ENCODE assay signal across 25 cellular contexts in the genomic region with DNA sequence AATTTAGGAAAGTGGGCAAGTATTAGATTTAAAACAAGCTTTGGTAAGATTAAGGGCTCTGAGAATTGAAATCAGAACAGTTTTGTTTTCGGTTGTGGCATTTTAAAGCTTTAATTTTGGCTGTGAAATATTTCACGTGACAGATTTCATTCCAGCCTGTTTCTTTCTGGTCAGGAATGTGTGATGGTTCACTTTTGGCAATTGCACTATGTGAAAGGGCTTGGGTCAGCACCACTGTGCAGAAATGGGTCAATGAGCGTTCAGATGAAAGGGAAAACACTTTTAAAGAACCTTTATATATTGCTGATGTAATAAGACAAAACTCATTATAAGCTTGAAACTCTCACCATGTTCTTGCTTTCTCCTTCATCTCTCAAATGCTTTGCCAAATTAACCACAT. TPM values are rescaled to one million over a fixed set of nuclear protein-coding genes. Genes with fewer than 3 reads are reported as not detected.
DNase-seq lines count a peak whose midpoint lies in the region; ATAC-seq, FAIRE-seq and TF ChIP-seq lines count a peak whose summit lies in the region.
"Had no signal": no experiment of that assay in that cellular context is flagged by ENCODE, and none has a peak within 500 bp of the region (broad histone marks: within the 10 kb centered on the region; RNA-seq: fewer than 3 reads in every experiment).

No MANE protein-coding gene starts in this region.

- H3K4me1 ChIP-seq in vagina (peaks cover 26% of the 10 kb centered on the region), OCI-LY7 (ENCODE audit: insufficient read depth, low read length, poor library complexity, severe bottlenecking) (no peaks in the 10 kb centered on the region)
- H3K4me1 ChIP-seq: BLaER1 had no signal

- no peaks in the 10 kb centered on the region for H3K36me3 ChIP-seq in vagina
- no peaks in the 10 kb centered on the region for H3K36me3 ChIP-seq in OCI-LY7 (ENCODE audit: insufficient read depth, low read length)

- H3K27ac ChIP-seq in vagina (peak overlapping the region; percentile 6), OCI-LY7 (ENCODE audit: low read depth, low read length, poor library complexity, severe bottlenecking) (no peak overlapping the region)
- H3K27ac ChIP-seq: BLaER1, RWPE1 had no signal

- POLR2A ChIA-PET in OCI-LY7 (lab: Charles Lee), result interaction anchor here (0.7 to 1.1 kb wide), 2 partner anchors 13 to 34 kb away, joined by 3 to 4 read pairs; no protein-coding TSS in a partner anchor

- H3K9me2 ChIP-seq in OCI-LY7 (ENCODE audit: insufficient read depth, low read length), result no peaks in the 10 kb centered on the region

- no peaks in the 10 kb centered on the region for H4K20me1 ChIP-seq in OCI-LY7 (ENCODE audit: insufficient read depth, low read length)
- H4K20me1 ChIP-seq: BLaER1 had no signal

- H3K9me3 Mint-ChIP-seq in nephron progenitor cell, result no peaks in the 10 kb centered on the region
- H3K9me3 Mint-ChIP-seq in activated naive CD8-positive, alpha-beta T cell treated with anti-CD3 and anti-CD28 coated beads for 36 hours, result no peaks in the 10 kb centered on the region
- H3K9me3 Mint-ChIP-seq: activated B cell treated with CpG ODN at 0.5 μM for 24 hours; activated CD4-positive, alpha-beta memory T cell treated with anti-CD3 and anti-CD28 coated beads, Interleukin-2, amount 10 ng/mL, durations not matched to agents 7 days and 5 days; endodermal cell; memory B cell; naive thymus-derived CD4-positive, alpha-beta T cell; stimulated activated naive CD8-positive, alpha-beta T cell treated with anti-CD3 and anti-CD28 coated beads, Interleukin-15, amount 100 ng/mL, for 72 hours had no signal

- H3K4me3 ChIP-seq in vagina (no peak overlapping the region), OCI-LY7 (ENCODE audit: low read depth, low read length, poor library complexity, severe bottlenecking) (no peak overlapping the region)
- H3K4me3 ChIP-seq: BLaER1 had no signal

- no peak overlapping the region for H3K4me3 Mint-ChIP-seq in nephron progenitor cell
- H3K4me3 Mint-ChIP-seq in activated naive CD8-positive, alpha-beta T cell treated with anti-CD3 and anti-CD28 coated beads for 36 hours, result no peak overlapping the region
- H3K4me3 Mint-ChIP-seq: activated B cell treated with CpG ODN at 0.5 μM for 24 hours; activated CD4-positive, alpha-beta memory T cell treated with anti-CD3 and anti-CD28 coated beads, Interleukin-2, amount 10 ng/mL, durations not matched to agents 7 days and 5 days; endodermal cell; memory B cell; naive thymus-derived CD4-positive, alpha-beta T cell; stimulated activated naive CD8-positive, alpha-beta T cell treated with anti-CD3 and anti-CD28 coated beads, Interleukin-15, amount 100 ng/mL, for 72 hours had no signal

- H3K9me3 ChIP-seq in vagina (no peaks in the 10 kb centered on the region), OCI-LY7 (ENCODE audit: low read length) (no peaks in the 10 kb centered on the region)
- H3K9me3 ChIP-seq: BLaER1 had no signal

- H3K4me1 Mint-ChIP-seq in nephron progenitor cell, result peaks cover 17% of the 10 kb centered on the region
- H3K4me1 Mint-ChIP-seq in activated naive CD8-positive, alpha-beta T cell treated with anti-CD3 and anti-CD28 coated beads for 36 hours, result peaks cover 15% of the 10 kb centered on the region
- H3K4me1 Mint-ChIP-seq: activated B cell treated with CpG ODN at 0.5 μM for 24 hours; activated CD4-positive, alpha-beta memory T cell treated with anti-CD3 and anti-CD28 coated beads, Interleukin-2, amount 10 ng/mL, durations not matched to agents 7 days and 5 days had no signal

- BruUV-seq in OCI-LY7 (replicated peaks; lab: Mats Ljungman, UMichigan), result no TSS peak

- peaks cover 18% of the 10 kb centered on the region for H3K36me3 Mint-ChIP-seq in nephron progenitor cell (ENCODE audit: low read depth)
- peaks cover 24% of the 10 kb centered on the region for H3K36me3 Mint-ChIP-seq in activated naive CD8-positive, alpha-beta T cell treated with anti-CD3 and anti-CD28 coated beads for 36 hours

- intact Hi-C loops in Right ventricle myocardium inferior (cut with DNase I), result no loop called here
- intact Hi-C loops in cardiac septum (cut with DNase I), result no loop called here
- intact Hi-C loops in Right ventricle myocardium superior (cut with DNase I), result no loop called here
- intact Hi-C loops in vagina (cut with DNase I), result no loop called here
- intact Hi-C loops in OCI-LY7 (cut with micrococcal nuclease; ENCODE audit: unreplicated experiment), result no loop called here

- peak overlapping the region; percentile 57 for H3K27ac Mint-ChIP-seq in nephron progenitor cell
- no peak overlapping the region for H3K27ac Mint-ChIP-seq in activated naive CD8-positive, alpha-beta T cell treated with anti-CD3 and anti-CD28 coated beads for 36 hours
- H3K27ac Mint-ChIP-seq: activated B cell treated with CpG ODN at 0.5 μM for 24 hours; activated CD4-positive, alpha-beta memory T cell treated with anti-CD3 and anti-CD28 coated beads, Interleukin-2, amount 10 ng/mL, durations not matched to agents 7 days and 5 days; endodermal cell; memory B cell had no signal

- TF ChIP-seq CTCF in nephron progenitor cell (IDR thresholded peaks at IDR 0.05) (no peak), vagina (IDR thresholded peaks at IDR 0.05) (no peak), OCI-LY7 (conservative IDR thresholded peaks at IDR 0.05; ENCODE audit: low read length) (no peak)

- CTCF ChIA-PET in OCI-LY7 (lab: Charles Lee; ENCODE audit: unreplicated experiment), result no interaction called here

- ATAC-seq in Right ventricle myocardium inferior, result peak; percentile 68
- peak; percentile 62 for ATAC-seq in Right ventricle myocardium superior (ENCODE audit: poor library complexity)
- ATAC-seq: naive thymus-derived CD4-positive, alpha-beta T cell; stimulated activated naive CD8-positive, alpha-beta T cell treated with anti-CD3 and anti-CD28 coated beads, Interleukin-15, amount 100 ng/mL, for 72 hours had no signal

- no peaks in the 10 kb centered on the region for H3K27me3 ChIP-seq in vagina
- H3K27me3 ChIP-seq: BLaER1 had no signal

- H2AFZ ChIP-seq in OCI-LY7 (ENCODE audit: low read length), result no peak overlapping the region

- H3K4me2 ChIP-seq in OCI-LY7 (ENCODE audit: low read length), result no peak overlapping the region
- H3K4me2 ChIP-seq: BLaER1 had no signal

- no peaks in the 10 kb centered on the region for H3K79me2 ChIP-seq in OCI-LY7 (ENCODE audit: insufficient read depth, low read depth, low read length)

- no peak for FAIRE-seq in GM12891 (lab: Jason Lieb, UNC)
- FAIRE-seq: islet of Langerhans had no signal

- no peak for TF ChIP-seq POLR2A in vagina (IDR thresholded peaks at IDR 0.05)
- TF ChIP-seq POLR2A in GM12891 (IDR thresholded peaks at IDR 0.05; ENCODE audit: low read depth, low read length), result no peak

- no peaks in the 10 kb centered on the region for H3K27me3 Mint-ChIP-seq in nephron progenitor cell (ENCODE audit: low read depth, poor library complexity)
- no peaks in the 10 kb centered on the region for H3K27me3 Mint-ChIP-seq in activated naive CD8-positive, alpha-beta T cell treated with anti-CD3 and anti-CD28 coated beads for 36 hours
- H3K27me3 Mint-ChIP-seq: activated B cell treated with CpG ODN at 0.5 μM for 24 hours; activated CD4-positive, alpha-beta memory T cell treated with anti-CD3 and anti-CD28 coated beads, Interleukin-2, amount 10 ng/mL, durations not matched to agents 7 days and 5 days; memory B cell; naive thymus-derived CD4-positive, alpha-beta T cell; stimulated activated naive CD8-positive, alpha-beta T cell treated with anti-CD3 and anti-CD28 coated beads, Interleukin-15, amount 100 ng/mL, for 72 hours had no signal

- DNase-seq in Right ventricle myocardium inferior (ENCODE audit: missing footprints), result no peak
- DNase-seq in cardiac septum (ENCODE audit: low spot score), result no peak
- no peak for DNase-seq in Right ventricle myocardium superior
- DNase-seq in nephron progenitor cell, result no peak
- no peak for DNase-seq in vagina (ENCODE audit: extremely low spot score in 2 of 2)
- no peak for DNase-seq in OCI-LY7 (ENCODE audit: low spot score)
- no peak for DNase-seq in GM12891 (ENCODE audit: insufficient read length, low spot score)
- no peak for DNase-seq in activated naive CD8-positive, alpha-beta T cell treated with anti-CD3 and anti-CD28 coated beads for 36 hours
- DNase-seq: 8988T; activated B cell treated with CpG ODN at 0.5 μM for 24 hours; activated CD4-positive, alpha-beta memory T cell treated with anti-CD3 and anti-CD28 coated beads, Interleukin-2, amount 10 ng/mL, durations not matched to agents 7 days and 5 days; activated naive CD4-positive, alpha-beta T cell; endodermal cell; hippocampal formation; naive thymus-derived CD4-positive, alpha-beta T cell; NCI-H1105; NCI-H2107; NCI-H526; stimulated activated CD4-positive, alpha-beta T cell treated with anti-CD3 and anti-CD28 coated beads, Interleukin-2, amount 100 ng/mL, for 24 hours; stimulated activated naive CD8-positive, alpha-beta T cell treated with anti-CD3 and anti-CD28 coated beads, Interleukin-15, amount 100 ng/mL, for 72 hours; T1000 had no signal

TF ChIP-seq in GM12891, 5 proteins besides CTCF, POLR2A, EP300 and RAD21:
- no peak for TF ChIP-seq POU2F2 (IDR thresholded peaks at IDR 0.05; ENCODE audit: low read depth, low read length)
- TF ChIP-seq POLR2AphosphoS5 (IDR thresholded peaks at IDR 0.05; ENCODE audit: low read depth, low read length), result no peak
- TF ChIP-seq TAF1 (IDR thresholded peaks at IDR 0.05; ENCODE audit: low read depth, low read length), result no peak
- no peak for TF ChIP-seq PAX5 (IDR thresholded peaks at IDR 0.05; ENCODE audit: insufficient read depth, low read length, severe bottlenecking)
- TF ChIP-seq SPI1 (IDR thresholded peaks at IDR 0.05; ENCODE audit: low read depth, low read length), result no peak

RNA-seq across cellular contexts. Expression of gene NUBPL, which starts 17.1 kb away (rescaled TPM):
- 28.6 TPM for total RNA-seq in Right ventricle myocardium inferior
- total RNA-seq in cardiac septum, result 19.5 TPM
- 28.2 TPM for total RNA-seq in Right ventricle myocardium superior
- 8.6 TPM for total RNA-seq in vagina
- 9.0 and 15.1 TPM in 2 replicates for total RNA-seq in OCI-LY7 (2014; rRNA removed; shearing (Covaris generic))
- 13.7 and 17.5 TPM in 2 replicates for total RNA-seq in OCI-LY7 (2022)
- polyA plus RNA-seq in GM12891 (2012; ENCODE audit: low read depth, missing spikeins), result 5.7 TPM
- 10 to 100 TPM in 1 of 2 experiments, 1 to 10 TPM in 1; 9.5 to 12.3 TPM for total RNA-seq in activated naive CD8-positive, alpha-beta T cell treated with anti-CD3 and anti-CD28 coated beads for 36 hours
